ENCODE assay signal across 8 cellular contexts in the genomic region with DNA sequence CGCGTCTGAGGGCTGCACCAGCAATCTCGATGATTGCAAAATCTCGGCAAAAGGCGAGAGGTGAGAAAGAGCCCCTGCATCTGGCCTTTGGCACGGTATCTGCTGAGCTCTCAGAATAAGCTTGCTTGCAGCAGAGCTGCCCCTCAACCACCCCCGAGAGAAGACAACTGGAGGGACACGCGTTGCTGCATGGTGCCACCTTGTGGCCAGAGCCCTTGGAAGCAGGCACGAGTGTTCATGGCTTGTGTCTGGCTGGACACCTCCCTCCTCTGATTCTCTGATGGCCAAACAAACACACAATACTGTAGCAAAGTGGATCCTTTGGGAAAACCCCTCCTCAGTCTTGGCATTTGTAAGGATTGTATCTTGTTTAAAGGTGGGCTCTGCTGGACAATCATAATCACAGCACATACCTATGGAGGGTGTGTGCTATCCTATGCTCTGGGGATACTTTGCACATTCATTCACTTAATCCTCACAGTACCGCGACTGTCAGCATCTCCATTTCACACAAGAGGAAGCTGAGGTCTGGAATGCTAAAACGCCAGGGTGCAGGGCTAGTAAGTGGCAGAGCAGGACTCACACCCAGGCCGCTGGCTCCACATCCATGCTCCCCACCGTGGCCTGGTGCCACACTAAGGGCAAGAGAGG.
DNase-seq lines count a peak whose midpoint lies in the region; TF ChIP-seq lines count a peak whose summit lies in the region.
"Not testable (repeated sequence)": the region's sequence is repeated elsewhere in the genome, so short reads cannot be mapped to it uniquely, and the experiment has no call there.

No MANE protein-coding gene starts in this region.

- not testable (repeated sequence) for TF ChIP-seq POLR2A in Peyer's patch (IDR thresholded peaks at IDR 0.05); sigmoid colon (IDR thresholded peaks at IDR 0.05)

- not testable (repeated sequence) for TF ChIP-seq EP300 in sigmoid colon (IDR thresholded peaks at IDR 0.05)

- CTCF ChIA-PET in A673 (lab: Charles Lee) = interaction anchor here (0.9 to 1.2 kb wide), 2 partner anchors 67 to 77 kb away, joined by 6 to 14 read pairs; no protein-coding TSS in a partner anchor

- H3K27ac Mint-ChIP-seq in endothelial cell (ENCODE audit: unreplicated experiment) = not testable (repeated sequence)

- H3K27me3 ChIP-seq in A673 (replicated peaks; ENCODE audit: insufficient read depth, low read depth, low read length, poor library complexity); Peyer's patch; sigmoid colon: not testable (repeated sequence)

- H3K4me1 Mint-ChIP-seq in endothelial cell (ENCODE audit: unreplicated experiment) = not testable (repeated sequence)

- H3K4me1 ChIP-seq in A673 (ENCODE audit: insufficient read depth, low read length, poor library complexity, severe bottlenecking); Peyer's patch: not testable (repeated sequence)
- H3K4me1 ChIP-seq in sigmoid colon = peaks cover 0 to 65% (median 46%) of the 10 kb centered on the region in 4 donors

- not testable (repeated sequence) for BruUV-seq in A673 (replicated peaks; lab: Mats Ljungman, UMichigan)

- 29 to 39% methylated on average over 15 of the region's 15 CpGs for WGBS in sigmoid colon, 2 donors

- not testable (repeated sequence) for H3K9me3 ChIP-seq in A673 (ENCODE audit: low read depth, low read length, poor library complexity, severe bottlenecking); Peyer's patch; sigmoid colon

- DNase-seq in A673 (ENCODE audit: low spot score) = peak; percentile 85
- peak; percentile 67 for DNase-seq in NCI-H1092 (lab: John Stamatoyannopoulos, UW)
- peak; percentile 39 to 83 (median 76) for DNase-seq in Peyer's patch
- DNase-seq in activated CD8-positive, alpha-beta memory T cell treated with anti-CD3 and anti-CD28 coated beads, Interleukin-2, amount 50 U/mL, for 48 hours = peak; percentile 75
- peak; percentile 80 for DNase-seq in endothelial cell (ENCODE audit: low spot score)
- DNase-seq in left kidney (ENCODE audit: low read depth, low spot score) = peak; percentile 91
- DNase-seq in sigmoid colon = peak; percentile 93

- H3K27me3 Mint-ChIP-seq in endothelial cell (ENCODE audit: unreplicated experiment) = not testable (repeated sequence)

- not testable (repeated sequence) for H3K4me3 ChIP-seq in A673 (ENCODE audit: low read depth, low read length, poor library complexity, severe bottlenecking); Peyer's patch; sigmoid colon

- TF ChIP-seq CTCF in A673 (conservative IDR thresholded peaks at IDR 0.05; ENCODE audit: low read depth, low read length) (peak; percentile 73), GM12874 (IDR thresholded peaks at IDR 0.05; ENCODE audit: insufficient read depth, low read depth, low read length) (peak; percentile 70), Peyer's patch (IDR thresholded peaks at IDR 0.05) (peak in 5 of 6 experiments; percentile 12 to 55 (median 48)), endothelial cell (IDR thresholded peaks at IDR 0.05; ENCODE audit: unreplicated experiment) (peak; percentile 45), sigmoid colon (IDR thresholded peaks at IDR 0.05) (peak in 3 of 4 experiments; percentile 56 to 67 (median 57))

- H3K36me3 Mint-ChIP-seq in endothelial cell (ENCODE audit: low read depth, unreplicated experiment) = not testable (repeated sequence)

- H3K4me3 Mint-ChIP-seq in endothelial cell (ENCODE audit: unreplicated experiment) = not testable (repeated sequence)

- intact Hi-C loops in A673 (cut with micrococcal nuclease; ENCODE audit: unreplicated experiment) (loop anchor here (1.0 kb wide), 2 partner anchors 67 to 77 kb away; no protein-coding TSS in a partner anchor), sigmoid colon (cut with DNase I) (loop anchor here (1.0 to 2.0 kb wide), 2 partner anchors 15 to 66 kb away; no protein-coding TSS in a partner anchor)

- not testable (repeated sequence) for H3K27ac ChIP-seq in A673 (ENCODE audit: low read depth, low read length, poor library complexity, severe bottlenecking)
- H3K27ac ChIP-seq in Peyer's patch = peak overlapping the region in 2 of 4 donors; percentile 52 to 70
- H3K27ac ChIP-seq in sigmoid colon = peak overlapping the region; percentile 83 to 92 (median 88)

- H3K9me3 Mint-ChIP-seq in endothelial cell (ENCODE audit: unreplicated experiment) = not testable (repeated sequence)

- POLR2A ChIA-PET in A673 (lab: Charles Lee; ENCODE audit: low non-redundant PET) = not testable (repeated sequence)

- not testable (repeated sequence) for H3K36me3 ChIP-seq in A673 (ENCODE audit: insufficient read depth, low read length, poor library complexity, severe bottlenecking); Peyer's patch; sigmoid colon
